ENCODE assay signal across 8 cellular contexts in genomic region chr3:172138792-172139507, GRCh38.
DNase-seq lines count a peak whose midpoint lies in the region; ATAC-seq, FAIRE-seq and TF ChIP-seq lines count a peak whose summit lies in the region.

No MANE protein-coding gene starts in this region.

- no peak for DNase-seq in GM12891 (ENCODE audit: insufficient read length, low spot score)
- DNase-seq in H4 (ENCODE audit: low spot score) = peak; percentile 48
- DNase-seq in NOMO-1 treated with DMSO at 0.1 percent for 48 hours (lab: John Stamatoyannopoulos, UW; ENCODE audit: unreplicated experiment) = peak; percentile 46
- DNase-seq in left colon = peak; percentile 57 to 70
- peak; percentile 57 for DNase-seq in stimulated activated naive CD8-positive, alpha-beta T cell treated with anti-CD3 and anti-CD28 coated beads, Interleukin-15, Interleukin-2, amounts not matched to agents 100 U/mL and 50 U/mL, for 24 hours
- no peak for DNase-seq in NCI-H2171 treated with DMSO at 0.1 percent for 48 hours (lab: John Stamatoyannopoulos, UW)

- ATAC-seq in left colon = peak; percentile 30
- ATAC-seq in stimulated activated naive CD8-positive, alpha-beta T cell treated with anti-CD3 and anti-CD28 coated beads, Interleukin-15, Interleukin-2, amounts not matched to agents 100 U/mL and 50 U/mL, for 24 hours = peak; percentile 78
- no peak for ATAC-seq in GM21515 (IDR thresholded peaks at IDR 0.05; ENCODE audit: unreplicated experiment)

- no peak for TF ChIP-seq CTCF in brain (conservative IDR thresholded peaks at IDR 0.05)

- no peak for FAIRE-seq in GM12891 (lab: Jason Lieb, UNC)

- H3K4me1 Mint-ChIP-seq in brain = peaks cover 78% of the 10 kb centered on the region

- H3K9me3 Mint-ChIP-seq in brain = peaks cover 0 to 2% (median 0%) of the 10 kb centered on the region in 5 experiments

- H3K36me3 Mint-ChIP-seq in brain = peaks cover 11% of the 10 kb centered on the region

- H3K4me3 Mint-ChIP-seq in brain = peak overlapping the region in 4 of 5 experiments; percentile 8 to 72 (median 50)

- intact Hi-C loops in left colon (cut with DNase I, micrococcal nuclease) = no loop called here

- no peak for TF ChIP-seq POLR2A in GM12891 (IDR thresholded peaks at IDR 0.05; ENCODE audit: low read depth, low read length)

- peak overlapping the region in 4 of 5 experiments; percentile 0 to 96 (median 87) for H3K27ac Mint-ChIP-seq in brain

- H3K27me3 Mint-ChIP-seq in brain = no peaks in the 10 kb centered on the region

TF ChIP-seq in GM12891, 5 proteins besides CTCF, POLR2A, EP300 and RAD21:
- TF ChIP-seq SPI1 (IDR thresholded peaks at IDR 0.05; ENCODE audit: low read depth, low read length) (peak; percentile 24), POU2F2 (IDR thresholded peaks at IDR 0.05; ENCODE audit: low read depth, low read length) (peak; percentile 51; the same call in 1 of the 2 replicates), POLR2AphosphoS5 (IDR thresholded peaks at IDR 0.05; ENCODE audit: low read depth, low read length) (no peak), TAF1 (IDR thresholded peaks at IDR 0.05; ENCODE audit: low read depth, low read length) (peak; percentile 58; the same call in 1 of the 2 replicates), PAX5 (IDR thresholded peaks at IDR 0.05; ENCODE audit: insufficient read depth, low read length, severe bottlenecking) (peak; percentile 18)

Comparison
In these comparisons a context has a peak if more than half of its experiments do, and no peak if none do; other contexts are left out.
1. DNase-seq: peak in H4 (single experiment), NOMO-1 treated with DMSO at 0.1 percent for 48 hours (single experiment), left colon (2 of 2) and stimulated activated naive CD8-positive, alpha-beta T cell treated with anti-CD3 and anti-CD28 coated beads, Interleukin-15, Interleukin-2, amounts not matched to agents 100 U/mL and 50 U/mL, for 24 hours (single experiment); none in GM12891 (single experiment) and NCI-H2171 treated with DMSO at 0.1 percent for 48 hours (single experiment).